ENCODE assay signal across 12 cellular contexts in the genomic region with DNA sequence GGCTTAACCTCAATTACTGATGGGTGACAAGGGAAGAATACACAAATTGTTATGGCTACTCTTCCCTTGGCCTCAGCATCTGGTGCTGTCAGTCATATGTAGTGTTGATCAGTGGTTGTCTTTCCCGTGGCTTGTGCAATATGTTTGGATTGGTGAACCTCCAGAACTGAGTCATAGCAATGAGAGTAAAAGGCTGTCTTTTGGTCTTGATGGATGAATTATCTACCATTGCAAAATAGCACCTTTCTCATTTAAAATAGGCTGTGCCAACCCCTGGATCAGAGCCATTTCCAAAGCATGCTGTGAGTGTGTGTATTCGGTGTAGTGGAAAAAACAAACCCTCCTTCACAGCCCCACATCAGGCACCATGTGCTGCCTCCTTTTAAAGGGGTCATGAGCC. TPM values are rescaled to one million over a fixed set of nuclear protein-coding genes. Genes with fewer than 3 reads are reported as not detected.
DNase-seq lines count a peak whose midpoint lies in the region; ATAC-seq and TF ChIP-seq lines count a peak whose summit lies in the region.
"Had no signal": no experiment of that assay in that cellular context is flagged by ENCODE, and none has a peak within 500 bp of the region (broad histone marks: within the 10 kb centered on the region; RNA-seq: fewer than 3 reads in every experiment).

No MANE protein-coding gene starts in this region.

- H3K36me3 Mint-ChIP-seq in MCF 10A (ENCODE audit: insufficient read depth, unreplicated experiment), result peaks cover 4% of the 10 kb centered on the region
- H3K36me3 Mint-ChIP-seq in stimulated activated effector memory CD8-positive, alpha-beta T cell treated with anti-CD3 and anti-CD28 coated beads, Interleukin-12 subunit alpha, Interleukin-12 subunit beta, amount 100 ng/mL, for 72 hours, result peaks cover 70% of the 10 kb centered on the region

- no peak for TF ChIP-seq POLR2A in breast epithelium (IDR thresholded peaks at IDR 0.05)

- DNase-seq in MCF 10A (ENCODE audit: unreplicated experiment), result peak; percentile 99
- DNase-seq in breast epithelium (ENCODE audit: low spot score in 2 of 2), result no peak
- DNase-seq in astrocyte of the cerebellum (ENCODE audit: low read depth), result peak; percentile 80
- DNase-seq in glomerular visceral epithelial cell (ENCODE audit: extremely low spot score), result peak; percentile 88
- no peak for DNase-seq in effector CD4-positive, alpha-beta T cell
- no peak for DNase-seq in stimulated activated effector memory CD8-positive, alpha-beta T cell treated with anti-CD3 and anti-CD28 coated beads, Interleukin-12 subunit alpha, Interleukin-12 subunit beta, amount 100 ng/mL, for 72 hours (ENCODE audit: low spot score in 2 of 2)
- no peak for DNase-seq in NCI-H2227 treated with DMSO at 0.1 percent for 48 hours (lab: John Stamatoyannopoulos, UW)
- DNase-seq: activated naive CD4-positive, alpha-beta T cell treated with Interleukin-2 at 50 U/mL for 16 hours; NCI-H526; stimulated activated naive B cell treated with anti-CD40 and anti-IgM and Interleukin-4, amounts not matched to agents 10 μg/mL and 1 μg/mL and 100 μg/mL, for 72 hours had no signal

- peaks cover 27% of the 10 kb centered on the region for H3K4me1 Mint-ChIP-seq in MCF 10A (ENCODE audit: insufficient read depth, unreplicated experiment)
- peaks cover 13% of the 10 kb centered on the region for H3K4me1 Mint-ChIP-seq in stimulated activated effector memory CD8-positive, alpha-beta T cell treated with anti-CD3 and anti-CD28 coated beads, Interleukin-12 subunit alpha, Interleukin-12 subunit beta, amount 100 ng/mL, for 72 hours
- H3K4me1 Mint-ChIP-seq: neural progenitor cell had no signal

- H3K9me3 ChIP-seq in breast epithelium, result no peaks in the 10 kb centered on the region

- no TSS peak for BruUV-seq in MCF 10A (replicated peaks; lab: Mats Ljungman, UMichigan)

- no peak for ATAC-seq in stimulated activated effector memory CD8-positive, alpha-beta T cell treated with anti-CD3 and anti-CD28 coated beads, Interleukin-12 subunit alpha, Interleukin-12 subunit beta, amount 100 ng/mL, for 72 hours
- no peak for ATAC-seq in HG02981 (IDR thresholded peaks at IDR 0.05; ENCODE audit: unreplicated experiment)
- ATAC-seq: stimulated activated naive B cell treated with anti-CD40 and anti-IgM and Interleukin-4, amounts not matched to agents 10 μg/mL and 1 μg/mL and 100 μg/mL, for 72 hours had no signal

- H3K27me3 ChIP-seq in breast epithelium, result no peaks in the 10 kb centered on the region
- H3K27me3 ChIP-seq: neural progenitor cell had no signal

- H3K27ac Mint-ChIP-seq in MCF 10A (ENCODE audit: low read depth, unreplicated experiment), result peak overlapping the region; percentile 88
- no peak overlapping the region for H3K27ac Mint-ChIP-seq in stimulated activated effector memory CD8-positive, alpha-beta T cell treated with anti-CD3 and anti-CD28 coated beads, Interleukin-12 subunit alpha, Interleukin-12 subunit beta, amount 100 ng/mL, for 72 hours
- H3K27ac Mint-ChIP-seq: neural progenitor cell; stimulated activated naive B cell treated with anti-CD40 and anti-IgM and Interleukin-4, amounts not matched to agents 10 μg/mL and 1 μg/mL and 100 μg/mL, for 72 hours had no signal

- no peaks in the 10 kb centered on the region for H3K36me3 ChIP-seq in breast epithelium
- H3K36me3 ChIP-seq: neural progenitor cell had no signal

- no peaks in the 10 kb centered on the region for H3K27me3 Mint-ChIP-seq in MCF 10A (ENCODE audit: insufficient read depth, unreplicated experiment)
- H3K27me3 Mint-ChIP-seq: stimulated activated naive B cell treated with anti-CD40 and anti-IgM and Interleukin-4, amounts not matched to agents 10 μg/mL and 1 μg/mL and 100 μg/mL, for 72 hours had no signal

- H3K9me3 Mint-ChIP-seq in MCF 10A (ENCODE audit: unreplicated experiment), result no peaks in the 10 kb centered on the region
- no peaks in the 10 kb centered on the region for H3K9me3 Mint-ChIP-seq in stimulated activated effector memory CD8-positive, alpha-beta T cell treated with anti-CD3 and anti-CD28 coated beads, Interleukin-12 subunit alpha, Interleukin-12 subunit beta, amount 100 ng/mL, for 72 hours
- H3K9me3 Mint-ChIP-seq: neural progenitor cell; stimulated activated naive B cell treated with anti-CD40 and anti-IgM and Interleukin-4, amounts not matched to agents 10 μg/mL and 1 μg/mL and 100 μg/mL, for 72 hours had no signal

- no peak overlapping the region for H3K27ac ChIP-seq in breast epithelium
- H3K27ac ChIP-seq: neural progenitor cell had no signal

- TF ChIP-seq CTCF in MCF 10A (IDR thresholded peaks at IDR 0.05; ENCODE audit: unreplicated experiment), result no peak
- TF ChIP-seq CTCF in breast epithelium (IDR thresholded peaks at IDR 0.05), result no peak
- TF ChIP-seq CTCF in astrocyte of the cerebellum (IDR thresholded peaks at IDR 0.05; ENCODE audit: low read depth, low read length, missing control alignments), result no peak

- H3K4me3 Mint-ChIP-seq in MCF 10A (ENCODE audit: unreplicated experiment), result no peak overlapping the region
- no peak overlapping the region for H3K4me3 Mint-ChIP-seq in stimulated activated effector memory CD8-positive, alpha-beta T cell treated with anti-CD3 and anti-CD28 coated beads, Interleukin-12 subunit alpha, Interleukin-12 subunit beta, amount 100 ng/mL, for 72 hours
- H3K4me3 Mint-ChIP-seq: neural progenitor cell; stimulated activated naive B cell treated with anti-CD40 and anti-IgM and Interleukin-4, amounts not matched to agents 10 μg/mL and 1 μg/mL and 100 μg/mL, for 72 hours had no signal

- H3K4me3 ChIP-seq in breast epithelium (no peak overlapping the region), astrocyte of the cerebellum (ENCODE audit: low read depth, low read length) (no peak overlapping the region)
- H3K4me3 ChIP-seq: neural progenitor cell had no signal

- POLR2A ChIA-PET in MCF 10A (lab: Yijun Ruan, JAX), result interaction anchor here (0.6 to 3.7 kb wide), 9 partner anchors 9 to 118 kb away, joined by 3 to 60 read pairs (median 4); a partner anchor contains a TSS

- in situ Hi-C loops in astrocyte of the cerebellum (cut with HindIII; ENCODE audit: low sequenced_read_pairs), result no loop called here

- no peaks in the 10 kb centered on the region for H3K4me1 ChIP-seq in breast epithelium

- intact Hi-C loops in MCF 10A (cut with micrococcal nuclease), result loop anchor here (5.0 kb wide), 1 partner anchor 94 kb away; no protein-coding TSS in a partner anchor
- intact Hi-C loops in breast epithelium (cut with DNase I; ENCODE audit: low total_unique reads), result no loop called here

- CTCF ChIA-PET in MCF 10A (lab: Yijun Ruan, JAX), result interaction anchor here (1.0 to 1.9 kb wide), 4 partner anchors 9 to 18 kb away, joined by 3 to 6 read pairs (median 4); no protein-coding TSS in a partner anchor

RNA-seq across cellular contexts. Expression of a gene that starts 14.6 kb away (rescaled TPM):
- total RNA-seq in MCF 10A (2022) (17.3 and 17.6 TPM in 2 replicates), breast epithelium (10 to 100 TPM; 15.1 to 39.4 (median 27.2) TPM)

Comparison
In these comparisons a context has a peak if more than half of its experiments do, and no peak if none do; other contexts are left out.
1. DNase-seq: peak in MCF 10A (single experiment), astrocyte of the cerebellum (single experiment) and glomerular visceral epithelial cell (single experiment); none in breast epithelium (0 of 2), effector CD4-positive, alpha-beta T cell (single experiment), stimulated activated effector memory CD8-positive, alpha-beta T cell treated with anti-CD3 and anti-CD28 coated beads, Interleukin-12 subunit alpha, Interleukin-12 subunit beta, amount 100 ng/mL, for 72 hours (0 of 2) and NCI-H2227 treated with DMSO at 0.1 percent for 48 hours (single experiment).